In the genomic region with DNA sequence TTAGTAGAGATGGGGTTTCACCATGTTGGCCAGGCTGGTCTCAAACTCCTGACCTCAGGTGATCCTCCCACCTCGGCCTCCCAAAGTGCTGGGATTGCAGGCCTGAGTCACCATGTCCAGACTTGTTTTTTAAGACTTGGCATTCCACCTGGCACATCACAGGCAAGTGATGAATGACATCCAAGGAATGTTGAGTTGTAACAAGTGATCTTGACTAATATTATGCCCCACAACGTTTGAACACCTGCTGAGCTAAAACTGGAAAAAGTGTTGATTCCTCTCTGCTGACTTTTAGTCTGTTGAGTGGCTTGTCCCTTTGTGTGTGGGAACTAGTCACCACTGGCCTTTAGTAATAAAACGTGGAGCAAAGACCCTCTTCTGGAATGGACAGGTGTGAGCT, we compare ENCODE assay signal across 28 cellular contexts. TPM values are rescaled to one million over a fixed set of nuclear protein-coding genes. Genes with fewer than 3 reads are reported as not detected.
DNase-seq lines count a peak whose midpoint lies in the region; ATAC-seq and TF ChIP-seq lines count a peak whose summit lies in the region.
"Had no signal": no experiment of that assay in that cellular context is flagged by ENCODE, and none has a peak within 500 bp of the region (broad histone marks: within the 10 kb centered on the region; RNA-seq: fewer than 3 reads in every experiment).

No MANE protein-coding gene starts in this region.

- ATAC-seq in GM18517 (IDR thresholded peaks at IDR 0.05; ENCODE audit: unreplicated experiment) = no peak
- ATAC-seq in HG02938 (IDR thresholded peaks at IDR 0.05; ENCODE audit: unreplicated experiment) = no peak
- ATAC-seq in GM18519 (IDR thresholded peaks at IDR 0.05; ENCODE audit: low FRiP score, unreplicated experiment) = no peak
- ATAC-seq: GM12878; Right ventricle myocardium inferior; sciatic nerve; stimulated activated naive CD8-positive, alpha-beta T cell treated with anti-CD3 and anti-CD28 coated beads, Interleukin-15, amount 100 ng/mL, for 72 hours had no signal

- no peak overlapping the region for H3K4me3 ChIP-seq in epithelial cell of esophagus (ENCODE audit: low read length)
- H3K4me3 ChIP-seq: BLaER1, GM12878, HAP-1, tibial nerve had no signal

- TF ChIP-seq CTCF in epithelial cell of esophagus (IDR thresholded peaks at IDR 0.05; ENCODE audit: insufficient read depth, low read depth, low read length, missing control alignments) = no peak

- peak; percentile 72 for DNase-seq in A172 (ENCODE audit: low spot score)
- DNase-seq in LoVo (ENCODE audit: low spot score) = peak; percentile 54
- peak; percentile 96 for DNase-seq in epithelial cell of esophagus (ENCODE audit: low read depth)
- peak; percentile 44 for DNase-seq in myocyte (ENCODE audit: low read depth)
- DNase-seq in foreskin melanocyte = no peak
- DNase-seq: activated CD4-positive, alpha-beta T cell treated with anti-CD3 and anti-CD28 coated beads, Interleukin-2, amount 50 U/mL, for 4 hours; aorta; cerebellar nuclear complex; COR-L47; DMS79; hippocampal formation; immature natural killer cell; MM.1S; NCI-H1417; NCI-H2081; NCI-H774; posterior cingulate gyrus; stimulated activated naive CD8-positive, alpha-beta T cell treated with anti-CD3 and anti-CD28 coated beads, Interleukin-15, amount 100 ng/mL, for 72 hours; T-helper 9 cell had no signal

RNA-seq across cellular contexts. Expression of gene SUB1, which starts 54.6 kb away (rescaled TPM):
- 553 and 634 TPM in 2 replicates for total RNA-seq in A172 (2014; rRNA removed; shearing (Covaris generic))
- total RNA-seq in myocyte = 151 and 317 TPM in 2 replicates
- 128 TPM for polyA plus RNA-seq in myocyte (2012)
